1 cellular context compared by ENCODE assay signal in genomic region chr14:90005939-90006530, GRCh38.
A peak's percentile ranks its signal among the peaks of the same experiment; 100 is the strongest.
TF ChIP-seq lines count a peak whose summit lies in the region.

No MANE protein-coding gene starts in this region.

TF ChIP-seq in K562, 482 proteins besides CTCF, POLR2A, EP300 and RAD21 (continued from another document):
- TF ChIP-seq SMARCA4 (IDR thresholded peaks at IDR 0.05) (peak; percentile 45; the same call in 1 of the 2 replicates), PHF21A (IDR thresholded peaks at IDR 0.05; ENCODE audit: borderline replicate concordance, low read depth) (no peak), GATAD2B (IDR thresholded peaks at IDR 0.05; ENCODE audit: borderline replicate concordance) (no peak), STAT5A (IDR thresholded peaks at IDR 0.05; ENCODE audit: borderline replicate concordance, low read length) (peak; percentile 43; the same call in 1 of the 2 replicates), ZNF408 (CRISPR knock-in tag; IDR thresholded peaks at IDR 0.05; ENCODE audit: low read depth) (no peak), XRCC5 (IDR thresholded peaks at IDR 0.05; ENCODE audit: low read depth, low read length) (no peak), ZKSCAN3 (CRISPR knock-in tag; IDR thresholded peaks at IDR 0.05) (no peak), RCOR1 (IDR thresholded peaks at IDR 0.05; ENCODE audit: borderline replicate concordance in 1 of 2, low read depth in 2 of 2, low read length in 2 of 2) (no peak; a peak in 1 of 4 replicates), TCF7L2 (IDR thresholded peaks at IDR 0.05; ENCODE audit: low read depth, low read length) (no peak), HOXB6 (CRISPR knock-in tag; IDR thresholded peaks at IDR 0.05; ENCODE audit: borderline replicate concordance) (no peak), ARID1B (IDR thresholded peaks at IDR 0.05) (peak; percentile 84), MCM2 (IDR thresholded peaks at IDR 0.05; ENCODE audit: low read depth) (no peak), BRD9 (IDR thresholded peaks at IDR 0.05; ENCODE audit: low read depth, partially characterized antibody) (no peak), ZNF778 (CRISPR knock-in tag; IDR thresholded peaks at IDR 0.05) (no peak), CEBPB (tag; IDR thresholded peaks at IDR 0.05) (peak; percentile 26; the same call in 1 of the 2 replicates)
TF ChIP-seq in K562: peak in this region for 27.
